1 cellular context compared by ENCODE assay signal in genomic region chr6:124487778-124488431, GRCh38.
A peak's percentile ranks its signal among the peaks of the same experiment; 100 is the strongest.
TF ChIP-seq lines count a peak whose summit lies in the region.

No MANE protein-coding gene starts in this region.

TF ChIP-seq in HEK293, 187 proteins besides CTCF, POLR2A, EP300 and RAD21 (continued from another document):
- peak; percentile 49; the same call in 1 of the 2 replicates for TF ChIP-seq ZNF518A (tag by site-specific recombination; conservative IDR thresholded peaks at IDR 0.05; ENCODE audit: low read depth)
- TF ChIP-seq PRDM1 (tag by site-specific recombination; IDR thresholded peaks at IDR 0.05): peak; percentile 49; the same call in 1 of the 2 replicates
- 0 out of 2 replicates have a peak, but pooled peaks have one; percentile 7 for TF ChIP-seq ZNF26 (tag by site-specific recombination; IDR thresholded peaks at IDR 0.05)
- TF ChIP-seq KLF1 (tag by site-specific recombination; IDR thresholded peaks at IDR 0.05): no peak
- peak; percentile 35 for TF ChIP-seq ZNF654 (tag by site-specific recombination; IDR thresholded peaks at IDR 0.05; ENCODE audit: low read depth)
- peak; percentile 98 for TF ChIP-seq PRDM6 (tag by site-specific recombination; IDR thresholded peaks at IDR 0.05)
- peak; percentile 41 for TF ChIP-seq ZNF529 (tag by site-specific recombination; IDR thresholded peaks at IDR 0.05; ENCODE audit: insufficient replicate concordance)
- no peak for TF ChIP-seq ZNF19 (tag by site-specific recombination; IDR thresholded peaks at IDR 0.05; ENCODE audit: low read depth)
- peak; percentile 97 for TF ChIP-seq GLI2 (tag by site-specific recombination; IDR thresholded peaks at IDR 0.05; ENCODE audit: borderline replicate concordance, low read depth)
- TF ChIP-seq ELK4 (IDR thresholded peaks at IDR 0.05; ENCODE audit: borderline replicate concordance, low read depth, low read length): no peak
- peak; percentile 96 for TF ChIP-seq ZEB2 (tag by site-specific recombination; IDR thresholded peaks at IDR 0.05)
- TF ChIP-seq ZNF404 (tag by site-specific recombination; IDR thresholded peaks at IDR 0.05): no peak
- TF ChIP-seq ZNF843 (tag by site-specific recombination; IDR thresholded peaks at IDR 0.05): peak; percentile 96
- peak; percentile 99 for TF ChIP-seq ZNF2 (tag by site-specific recombination; IDR thresholded peaks at IDR 0.05)
- TF ChIP-seq SP3 (tag by site-specific recombination; IDR thresholded peaks at IDR 0.05): peak; percentile 54
- TF ChIP-seq ZNF701 (tag by site-specific recombination; IDR thresholded peaks at IDR 0.05): no peak
- TF ChIP-seq ZNF155 (tag by site-specific recombination; IDR thresholded peaks at IDR 0.05): no peak
- TF ChIP-seq KLF8 (tag by site-specific recombination; IDR thresholded peaks at IDR 0.05): peak; percentile 88
- no peak for TF ChIP-seq ZBTB48 (tag by site-specific recombination; IDR thresholded peaks at IDR 0.05)
- no peak for TF ChIP-seq ZNF560 (tag by site-specific recombination; IDR thresholded peaks at IDR 0.05; ENCODE audit: borderline replicate concordance)
- no peak for TF ChIP-seq ZFP69B (tag by site-specific recombination; IDR thresholded peaks at IDR 0.05)
- no peak for TF ChIP-seq MEIS1 (CRISPR knock-in tag; IDR thresholded peaks at IDR 0.05; ENCODE audit: borderline replicate concordance)
- TF ChIP-seq FEZF1 (tag by site-specific recombination; IDR thresholded peaks at IDR 0.05): peak; percentile 78
- peak; percentile 80; the same call in 1 of the 2 replicates for TF ChIP-seq BCL11B (tag by site-specific recombination; IDR thresholded peaks at IDR 0.05; ENCODE audit: low read depth)
- TF ChIP-seq GFI1B (tag by site-specific recombination; IDR thresholded peaks at IDR 0.05): peak; percentile 46; the same call in 1 of the 2 replicates
- peak; percentile 87 for TF ChIP-seq ZSCAN23 (tag by site-specific recombination; IDR thresholded peaks at IDR 0.05)
- TF ChIP-seq KLF9 (tag by site-specific recombination; IDR thresholded peaks at IDR 0.05; ENCODE audit: low read depth): peak; percentile 9; the same call in 1 of the 2 replicates
- TF ChIP-seq KLF16 (tag by site-specific recombination; IDR thresholded peaks at IDR 0.05): 0 out of 2 replicates have a peak, but pooled peaks have one; percentile 48
- TF ChIP-seq REST (tag by site-specific recombination; IDR thresholded peaks at IDR 0.05): no peak
- TF ChIP-seq ZNF664 (tag by site-specific recombination; IDR thresholded peaks at IDR 0.05): peak; percentile 72
